In genomic region chrX:47577901-47578300, GRCh38 we compare ENCODE assay signal across 1 cellular context.
TF ChIP-seq lines count a peak whose summit lies in the region.

No MANE protein-coding gene starts in this region.

TF ChIP-seq in IMR-90, 13 proteins besides CTCF, POLR2A, EP300 and RAD21:
- TF ChIP-seq MAFK (IDR thresholded peaks at IDR 0.05; ENCODE audit: low read depth, low read length) (no peak), RCOR1 (IDR thresholded peaks at IDR 0.05; ENCODE audit: insufficient replicate concordance, low read length) (no peak), CEBPB (IDR thresholded peaks at IDR 0.05; ENCODE audit: low read depth, low read length) (no peak), NFE2L2 (IDR thresholded peaks at IDR 0.05; ENCODE audit: low read depth, low read length) (no peak), RFX5 (IDR thresholded peaks at IDR 0.05; ENCODE audit: low read depth, low read length) (no peak), MAZ (IDR thresholded peaks at IDR 0.05; ENCODE audit: borderline replicate concordance, low read depth, low read length) (no peak), SMC3 (IDR thresholded peaks at IDR 0.05; ENCODE audit: low read depth, low read length) (no peak), CHD1 (IDR thresholded peaks at IDR 0.05; ENCODE audit: low read depth, low read length) (no peak), BHLHE40 (IDR thresholded peaks at IDR 0.05; ENCODE audit: low read depth, low read length) (no peak), MXI1 (IDR thresholded peaks at IDR 0.05; ENCODE audit: borderline replicate concordance, low read depth, low read length) (no peak), FOS (IDR thresholded peaks at IDR 0.05; ENCODE audit: low read depth, low read length) (no peak)
- TF ChIP-seq, protein P1, sequence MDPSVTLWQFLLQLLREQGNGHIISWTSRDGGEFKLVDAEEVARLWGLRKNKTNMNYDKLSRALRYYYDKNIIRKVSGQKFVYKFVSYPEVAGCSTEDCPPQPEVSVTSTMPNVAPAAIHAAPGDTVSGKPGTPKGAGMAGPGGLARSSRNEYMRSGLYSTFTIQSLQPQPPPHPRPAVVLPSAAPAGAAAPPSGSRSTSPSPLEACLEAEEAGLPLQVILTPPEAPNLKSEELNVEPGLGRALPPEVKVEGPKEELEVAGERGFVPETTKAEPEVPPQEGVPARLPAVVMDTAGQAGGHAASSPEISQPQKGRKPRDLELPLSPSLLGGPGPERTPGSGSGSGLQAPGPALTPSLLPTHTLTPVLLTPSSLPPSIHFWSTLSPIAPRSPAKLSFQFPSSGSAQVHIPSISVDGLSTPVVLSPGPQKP (IDR thresholded peaks at IDR 0.05; ENCODE audit: borderline replicate concordance, low read depth, low read length), result no peak
- TF ChIP-seq, protein P2, sequence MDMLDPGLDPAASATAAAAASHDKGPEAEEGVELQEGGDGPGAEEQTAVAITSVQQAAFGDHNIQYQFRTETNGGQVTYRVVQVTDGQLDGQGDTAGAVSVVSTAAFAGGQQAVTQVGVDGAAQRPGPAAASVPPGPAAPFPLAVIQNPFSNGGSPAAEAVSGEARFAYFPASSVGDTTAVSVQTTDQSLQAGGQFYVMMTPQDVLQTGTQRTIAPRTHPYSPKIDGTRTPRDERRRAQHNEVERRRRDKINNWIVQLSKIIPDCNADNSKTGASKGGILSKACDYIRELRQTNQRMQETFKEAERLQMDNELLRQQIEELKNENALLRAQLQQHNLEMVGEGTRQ (IDR thresholded peaks at IDR 0.05; ENCODE audit: low read depth, low read length), result no peak
